ENCODE assay signal across 16 cellular contexts in genomic region chr7:2169923-2170575, GRCh38.
A peak's percentile ranks its signal among the peaks of the same experiment; 100 is the strongest.
DNase-seq lines count a peak whose midpoint lies in the region; ATAC-seq and TF ChIP-seq lines count a peak whose summit lies in the region.
"Had no signal": no experiment of that assay in that cellular context is flagged by ENCODE, and none has a peak within 500 bp of the region (broad histone marks: within the 10 kb centered on the region; RNA-seq: fewer than 3 reads in every experiment).

No MANE protein-coding gene starts in this region.

- TF ChIP-seq POLR2A in testis (IDR thresholded peaks at IDR 0.05), result no peak

- H3K9me3 ChIP-seq in SK-N-SH (no peaks in the 10 kb centered on the region), osteoblast (ENCODE audit: low read depth, low read length) (no peaks in the 10 kb centered on the region), testis (no peaks in the 10 kb centered on the region)
- H3K9me3 ChIP-seq: left ventricle myocardium inferior had no signal

- H4K20me1 ChIP-seq in SK-N-SH (ENCODE audit: insufficient read depth), result no peaks in the 10 kb centered on the region
- peaks cover 22% of the 10 kb centered on the region for H4K20me1 ChIP-seq in osteoblast (ENCODE audit: insufficient read depth, low read length)

- H3K4me3 ChIP-seq in SK-N-SH (ENCODE audit: low read depth in 2 of 2, low read length in 1 of 2) (no peak overlapping the region), osteoblast (ENCODE audit: insufficient read depth, low read length) (no peak overlapping the region), testis (no peak overlapping the region)
- H3K4me3 ChIP-seq: left ventricle myocardium inferior had no signal

- H3K36me3 Mint-ChIP-seq in chondrocyte (ENCODE audit: low read depth), result peaks cover 18% of the 10 kb centered on the region

- H3K79me2 ChIP-seq in SK-N-SH (ENCODE audit: insufficient read depth) (peaks cover 3% of the 10 kb centered on the region; the same call in 1 of the 2 replicates), osteoblast (ENCODE audit: insufficient read depth, low read length) (no peaks in the 10 kb centered on the region)

- H3F3A ChIP-seq in SK-N-SH (replicated peaks; ENCODE audit: insufficient read depth), result peaks cover 5% of the 10 kb centered on the region

- H2AFZ ChIP-seq in SK-N-SH (ENCODE audit: low read depth) (no peak overlapping the region), osteoblast (ENCODE audit: low read length) (no peak overlapping the region)

- H3K4me3 Mint-ChIP-seq in chondrocyte (ENCODE audit: unreplicated experiment), result no peak overlapping the region

- H3K27ac ChIP-seq in SK-N-SH (ENCODE audit: low read depth in 2 of 2, low read length in 1 of 2) (peak overlapping the region in 1 of 2 experiments; percentile 70; a peak in 2 of 4 replicates), osteoblast (ENCODE audit: low read depth, low read length) (no peak overlapping the region), testis (no peak overlapping the region)
- H3K27ac ChIP-seq: HL-60, left ventricle myocardium inferior had no signal

- H3K4me1 Mint-ChIP-seq in chondrocyte (ENCODE audit: low read depth), result peaks cover 41% of the 10 kb centered on the region

- H3K9ac ChIP-seq in SK-N-SH, result no peak overlapping the region

- no peak for TF ChIP-seq RAD21 in SK-N-SH (IDR thresholded peaks at IDR 0.05; ENCODE audit: low read length)

- TF ChIP-seq CTCF in SK-N-SH (IDR thresholded peaks at IDR 0.05), result no peak
- TF ChIP-seq CTCF in chondrocyte (IDR thresholded peaks at IDR 0.05), result no peak
- TF ChIP-seq CTCF in osteoblast (IDR thresholded peaks at IDR 0.05; ENCODE audit: extremely low read depth, low read depth, low read length), result no peak
- no peak for TF ChIP-seq CTCF in testis (IDR thresholded peaks at IDR 0.05)

- H3K4me1 ChIP-seq in SK-N-SH (ENCODE audit: control insufficient read depth in 1 of 2, insufficient read depth in 2 of 2, low read depth in 1 of 2, low read length in 1 of 2) (peaks cover 19 to 66% of the 10 kb centered on the region in 2 experiments), osteoblast (ENCODE audit: insufficient read depth, low read length) (peaks cover 20% of the 10 kb centered on the region), testis (peaks cover 4% of the 10 kb centered on the region)

- H3K36me3 ChIP-seq in SK-N-SH (replicated peaks in 1 of 2; ENCODE audit: control insufficient read depth in 1 of 2, insufficient read depth in 2 of 2, low read length in 1 of 2), result no peaks in the 10 kb centered on the region
- H3K36me3 ChIP-seq in osteoblast (ENCODE audit: insufficient read depth, low read length), result no peaks in the 10 kb centered on the region
- no peaks in the 10 kb centered on the region for H3K36me3 ChIP-seq in testis (ENCODE audit: low read depth, missing control alignments)

- 92% methylated on average over 17 of the region's 17 CpGs for WGBS in SK-N-SH (ENCODE audit: low lambda C conversion rate)
- WGBS in testis, 2 donors, result 89 to 92% methylated on average over 12 to 17 of the region's 17 CpGs

- H3K4me2 ChIP-seq in SK-N-SH, result no peak overlapping the region
- no peak overlapping the region for H3K4me2 ChIP-seq in osteoblast (ENCODE audit: insufficient read depth, low read length)

- H3K9me3 Mint-ChIP-seq in chondrocyte (ENCODE audit: low read depth), result no peaks in the 10 kb centered on the region
- H3K9me3 Mint-ChIP-seq: activated T-helper 2 cell treated with anti-CD3 and anti-CD28 coated beads, Interferon-gamma antibody, Interleukin-2, Interleukin-4, amounts not matched to agents 10 μg/mL and 5 μg/mL and 100 μg/mL, durations not matched to agents 14 hours and 24 hours and 36 hours; naive B cell had no signal

- peak overlapping the region; percentile 51 for H3K27ac Mint-ChIP-seq in chondrocyte (ENCODE audit: unreplicated experiment)
- H3K27ac Mint-ChIP-seq: activated T-helper 2 cell treated with anti-CD3 and anti-CD28 coated beads, Interferon-gamma antibody, Interleukin-2, Interleukin-4, amounts not matched to agents 10 μg/mL and 5 μg/mL and 100 μg/mL, durations not matched to agents 14 hours and 24 hours and 36 hours had no signal

- no peaks in the 10 kb centered on the region for H3K9me2 ChIP-seq in SK-N-SH

- CTCF ChIA-PET in SK-N-SH (lab: Yijun Ruan, JAX), result interaction anchor here (0.9 to 1.0 kb wide), 3 partner anchors 13 to 34 kb away, joined by 3 to 4 read pairs (median 3); no protein-coding TSS in a partner anchor

- H3K27me3 Mint-ChIP-seq in chondrocyte (ENCODE audit: low read depth), result no peaks in the 10 kb centered on the region
- H3K27me3 Mint-ChIP-seq: naive B cell had no signal

- no peak for ATAC-seq in SK-N-SH treated with all-trans-retinoic acid at 6 μM for 48 hours
- ATAC-seq in HG03196 (IDR thresholded peaks at IDR 0.05; ENCODE audit: unreplicated experiment), result no peak

- no peak for TF ChIP-seq EP300 in SK-N-SH (IDR thresholded peaks at IDR 0.05; ENCODE audit: borderline replicate concordance in 1 of 2, low read depth in 1 of 2, low read length in 1 of 2)

- H3K27me3 ChIP-seq in SK-N-SH (ENCODE audit: insufficient read depth) (no peaks in the 10 kb centered on the region), osteoblast (ENCODE audit: insufficient read depth, low read length) (no peaks in the 10 kb centered on the region), testis (no peaks in the 10 kb centered on the region)

- peak; percentile 71 for DNase-seq in SK-N-SH
- peak; percentile 81 for DNase-seq in HPDE6-E6E7 (ENCODE audit: extremely low spot score)
- DNase-seq in chondrocyte (ENCODE audit: low spot score), result no peak
- peak; percentile 66 for DNase-seq in osteoblast (ENCODE audit: insufficient read length, low spot score, missing footprints)
- no peak for DNase-seq in Kasumi-1 (lab: John Stamatoyannopoulos, UW)
- no peak for DNase-seq in testis
- DNase-seq: activated CD4-positive, alpha-beta T cell treated with anti-CD3 and anti-CD28 coated beads, Interleukin-2, amount 50 U/mL, for 48 hours; left ventricle myocardium inferior; naive B cell; NCI-H187 treated with DMSO at 0.1 percent for 48 hours; retina; stimulated activated CD4-positive, alpha-beta T cell treated with anti-CD3 and anti-CD28 coated beads, Interleukin-1b, Interleukin-23, amount 100 ng/mL, for 48 hours had no signal

- POLR2A ChIA-PET in SK-N-SH (lab: Yijun Ruan, JAX), result interaction anchor here (0.6 to 1.0 kb wide), 2 partner anchors 159 to 585 kb away, joined by 3 read pairs; no protein-coding TSS in a partner anchor

- intact Hi-C loops in testis (cut with DNase I; ENCODE audit: low total_unique reads), result no loop called here

TF ChIP-seq in SK-N-SH, 30 proteins besides CTCF, POLR2A, EP300 and RAD21:
- no peak for TF ChIP-seq FOXM1 (IDR thresholded peaks at IDR 0.05; ENCODE audit: low read depth)
- no peak for TF ChIP-seq FOSL2 (IDR thresholded peaks at IDR 0.05; ENCODE audit: borderline replicate concordance, low read depth)
- no peak for TF ChIP-seq ELF1 (IDR thresholded peaks at IDR 0.05)
- no peak for TF ChIP-seq NRF1 (IDR thresholded peaks at IDR 0.05; ENCODE audit: low read depth, low read length)
- TF ChIP-seq MXI1 (IDR thresholded peaks at IDR 0.05; ENCODE audit: low read depth, low read length), result peak; percentile 59; the same call in 1 of the 2 replicates
TF ChIP-seq in SK-N-SH: peak in this region for 1.

TF ChIP-seq in SK-N-SH treated with all-trans-retinoic acid at 6 μM for 48 hours, 23 proteins besides CTCF, POLR2A, EP300 and RAD21 (continues in another document):
- TF ChIP-seq ISL1 (CRISPR knock-in tag; IDR thresholded peaks at IDR 0.05), result no peak
- TF ChIP-seq PPARA (CRISPR knock-in tag; IDR thresholded peaks at IDR 0.05; ENCODE audit: borderline replicate concordance), result no peak
- TF ChIP-seq, protein P1, sequence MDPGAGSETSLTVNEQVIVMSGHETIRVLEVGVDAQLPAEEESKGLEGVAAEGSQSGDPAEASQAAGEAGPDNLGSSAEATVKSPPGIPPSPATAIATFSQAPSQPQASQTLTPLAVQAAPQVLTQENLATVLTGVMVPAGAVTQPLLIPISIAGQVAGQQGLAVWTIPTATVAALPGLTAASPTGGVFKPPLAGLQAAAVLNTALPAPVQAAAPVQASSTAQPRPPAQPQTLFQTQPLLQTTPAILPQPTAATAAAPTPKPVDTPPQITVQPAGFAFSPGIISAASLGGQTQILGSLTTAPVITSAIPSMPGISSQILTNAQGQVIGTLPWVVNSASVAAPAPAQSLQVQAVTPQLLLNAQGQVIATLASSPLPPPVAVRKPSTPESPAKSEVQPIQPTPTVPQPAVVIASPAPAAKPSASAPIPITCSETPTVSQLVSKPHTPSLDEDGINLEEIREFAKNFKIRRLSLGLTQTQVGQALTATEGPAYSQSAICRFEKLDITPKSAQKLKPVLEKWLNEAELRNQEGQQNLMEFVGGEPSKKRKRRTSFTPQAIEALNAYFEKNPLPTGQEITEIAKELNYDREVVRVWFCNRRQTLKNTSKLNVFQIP (CRISPR knock-in tag; IDR thresholded peaks at IDR 0.05; ENCODE audit: borderline replicate concordance, low read depth), result no peak
- no peak for TF ChIP-seq OSR1 (CRISPR knock-in tag; IDR thresholded peaks at IDR 0.05)
- TF ChIP-seq RARB (CRISPR knock-in tag; IDR thresholded peaks at IDR 0.05), result no peak
- no peak for TF ChIP-seq ZNF565 (CRISPR knock-in tag; conservative IDR thresholded peaks at IDR 0.05; ENCODE audit: low read depth)
- no peak for TF ChIP-seq TOX (CRISPR knock-in tag; IDR thresholded peaks at IDR 0.05; ENCODE audit: borderline replicate concordance)
- no peak for TF ChIP-seq CREB5 (CRISPR knock-in tag; IDR thresholded peaks at IDR 0.05; ENCODE audit: low read depth)
- TF ChIP-seq CSDC2 (CRISPR knock-in tag; IDR thresholded peaks at IDR 0.05), result no peak
- no peak for TF ChIP-seq ESRRG (CRISPR knock-in tag; IDR thresholded peaks at IDR 0.05)
- no peak for TF ChIP-seq SNAI2 (CRISPR knock-in tag; IDR thresholded peaks at IDR 0.05)

Comparison
In these comparisons a context has a peak if more than half of its experiments do, and no peak if none do; other contexts are left out.
1. DNase-seq: peak in SK-N-SH (single experiment), HPDE6-E6E7 (single experiment) and osteoblast (single experiment); none in chondrocyte (single experiment), Kasumi-1 (0 of 2) and testis (single experiment).